Comparison of ENCODE assay signal across 10 cellular contexts in genomic region chr2:112139661-112140412, GRCh38. TPM values are rescaled to one million over a fixed set of nuclear protein-coding genes. Genes with fewer than 3 reads are reported as not detected.
DNase-seq lines count a peak whose midpoint lies in the region; ATAC-seq and TF ChIP-seq lines count a peak whose summit lies in the region.
"Not testable (repeated sequence)": the region's sequence is repeated elsewhere in the genome, so short reads cannot be mapped to it uniquely, and the experiment has no call there.
"Had no signal": no experiment of that assay in that cellular context is flagged by ENCODE, and none has a peak within 500 bp of the region (broad histone marks: within the 10 kb centered on the region; RNA-seq: fewer than 3 reads in every experiment).

No MANE protein-coding gene starts in this region.

- CTCF ChIA-PET in Panc1 (lab: Charles Lee) = not testable (repeated sequence)

- H3K4me2 ChIP-seq in fibroblast of lung (ENCODE audit: extremely low read depth, insufficient read depth, low read length) = peak overlapping the region; percentile 69

- H3K27me3 ChIP-seq in Panc1 (ENCODE audit: control insufficient read depth, insufficient read depth, low read length); brain microvascular endothelial cell (replicated peaks); fibroblast of lung (ENCODE audit: control insufficient read depth, insufficient read depth, low read length); upper lobe of left lung: not testable (repeated sequence)
- H3K27me3 ChIP-seq in iPS-15b (ENCODE audit: control insufficient read depth, insufficient read depth, low read length) (peaks cover 54% of the 10 kb centered on the region), gastrocnemius medialis (peaks cover 0 to 16% (median 0%) of the 10 kb centered on the region in 3 donors)

- not testable (repeated sequence) for H3K27ac Mint-ChIP-seq in CD14-positive monocyte, mesothelial cell of epicardium

- H3K4me1 ChIP-seq in Panc1 (ENCODE audit: control insufficient read depth, insufficient read depth, low read length); fibroblast of lung (ENCODE audit: control insufficient read depth, extremely low read depth, insufficient read depth, low read length); iPS-15b (ENCODE audit: control insufficient read depth, insufficient read depth, low read length); gastrocnemius medialis: not testable (repeated sequence)
- H3K4me1 ChIP-seq in upper lobe of left lung = peaks cover 0 to 21% (median 8%) of the 10 kb centered on the region in 4 donors

- BruUV-seq in Panc1 (replicated peaks; lab: Mats Ljungman, UMichigan) = not testable (repeated sequence)

- H3K36me3 Mint-ChIP-seq in CD14-positive monocyte = peaks cover 0 to 11% of the 10 kb centered on the region in 2 donors
- not testable (repeated sequence) for H3K36me3 Mint-ChIP-seq in mesothelial cell of epicardium

- TF ChIP-seq CTCF in CD14-positive monocyte (IDR thresholded peaks at IDR 0.05); Panc1 (IDR thresholded peaks at IDR 0.05); brain microvascular endothelial cell (IDR thresholded peaks at IDR 0.05; ENCODE audit: low read depth, low read length, missing control alignments); fibroblast of lung (conservative IDR thresholded peaks at IDR 0.05 in 1 of 2, IDR thresholded peaks at IDR 0.05 in 1 of 2; ENCODE audit: low read depth in 1 of 2, low read length in 2 of 2); mesothelial cell of epicardium (IDR thresholded peaks at IDR 0.05; ENCODE audit: unreplicated experiment); gastrocnemius medialis (IDR thresholded peaks at IDR 0.05 in 4 of 5, conservative IDR thresholded peaks at IDR 0.05 in 1 of 5); upper lobe of left lung (IDR thresholded peaks at IDR 0.05): not testable (repeated sequence)

- not testable (repeated sequence) for TF ChIP-seq POLR2A in gastrocnemius medialis (IDR thresholded peaks at IDR 0.05); upper lobe of left lung (IDR thresholded peaks at IDR 0.05)

- H3K4me1 Mint-ChIP-seq in CD14-positive monocyte (peaks cover 17% of the 10 kb centered on the region), mesothelial cell of epicardium (peaks cover 18% of the 10 kb centered on the region)

- POLR2A ChIA-PET in Panc1 (lab: Charles Lee) = not testable (repeated sequence)

- H3K9me3 Mint-ChIP-seq in CD14-positive monocyte = peaks cover 0 to 15% (median 7%) of the 10 kb centered on the region in 7 donors
- not testable (repeated sequence) for H3K9me3 Mint-ChIP-seq in mesothelial cell of epicardium

- not testable (repeated sequence) for H3K9me3 ChIP-seq in Panc1 (ENCODE audit: control insufficient read depth, insufficient read depth, low read depth, low read length); fibroblast of lung (ENCODE audit: control insufficient read depth, insufficient read depth, low read depth, low read length); iPS-15b (ENCODE audit: control insufficient read depth, insufficient read depth, low read length); gastrocnemius medialis; upper lobe of left lung

- WGBS in upper lobe of left lung, 2 donors = 5 to 10% methylated on average over 25 to 39 of the region's 49 CpGs

- DNase-seq in CD14-positive monocyte (ENCODE audit: low spot score) = peak; percentile 22
- DNase-seq in Panc1 (ENCODE audit: low read depth, low spot score); brain microvascular endothelial cell; fibroblast of lung (ENCODE audit: low read depth in 2 of 2); mesothelial cell of epicardium (ENCODE audit: low spot score in 2 of 2, unreplicated experiment in 2 of 2); gastrocnemius medialis; upper lobe of left lung: not testable (repeated sequence)

- not testable (repeated sequence) for ATAC-seq in Panc1; gastrocnemius medialis; upper lobe of left lung (ENCODE audit: low FRiP score in 2 of 2)

- intact Hi-C loops in CD14-positive monocyte (cut with micrococcal nuclease); Panc1 (cut with micrococcal nuclease; ENCODE audit: unreplicated experiment); gastrocnemius medialis (cut with DNase I; ENCODE audit: low total_unique reads): not testable (repeated sequence)

- not testable (repeated sequence) for H3K9ac ChIP-seq in fibroblast of lung (ENCODE audit: insufficient read depth, low read length); iPS-15b (ENCODE audit: low read depth, low read length)

- H3K4me3 ChIP-seq in Panc1 (ENCODE audit: low read depth in 2 of 2, low read length in 2 of 2) (peak overlapping the region; percentile 20 to 24), brain microvascular endothelial cell (ENCODE audit: low read depth, low read length) (peak overlapping the region; percentile 22), fibroblast of lung (replicated peaks in 1 of 4; ENCODE audit: control extremely low read depth in 1 of 4, insufficient read depth in 1 of 4, low read depth in 3 of 4, low read length in 4 of 4) (peak overlapping the region in 1 of 4 experiments; percentile 28), iPS-15b (ENCODE audit: low read depth, low read length) (peak overlapping the region; percentile 43), gastrocnemius medialis (peak overlapping the region; percentile 19 to 50 (median 34)), upper lobe of left lung (peak overlapping the region in 3 of 4 donors; percentile 29 to 39 (median 34))

- H3K79me2 ChIP-seq in fibroblast of lung (ENCODE audit: control insufficient read depth, insufficient read depth, low read length) = not testable (repeated sequence)

- not testable (repeated sequence) for H2AFZ ChIP-seq in fibroblast of lung (ENCODE audit: low read length)

- not testable (repeated sequence) for H4K20me1 ChIP-seq in fibroblast of lung (ENCODE audit: control insufficient read depth, extremely low read depth, insufficient read depth, low read length)

- H3K27me3 Mint-ChIP-seq in CD14-positive monocyte (ENCODE audit: low read depth in 3 of 3) (peaks cover 59 to 60% (median 59%) of the 10 kb centered on the region in 3 donors), mesothelial cell of epicardium (ENCODE audit: low read depth) (peaks cover 62% of the 10 kb centered on the region)

- not testable (repeated sequence) for TF ChIP-seq EP300 in upper lobe of left lung (IDR thresholded peaks at IDR 0.05)

- H3K27ac ChIP-seq in Panc1 (ENCODE audit: low read length); brain microvascular endothelial cell; fibroblast of lung (ENCODE audit: insufficient read depth, low read length): not testable (repeated sequence)
- H3K27ac ChIP-seq in gastrocnemius medialis (peak overlapping the region in 3 of 4 donors; percentile 37 to 71 (median 56)), upper lobe of left lung (peak overlapping the region in 1 of 4 donors; percentile 15)

- H3K36me3 ChIP-seq in Panc1 (ENCODE audit: control insufficient read depth, insufficient read depth, low read length); brain microvascular endothelial cell (replicated peaks); fibroblast of lung (ENCODE audit: control insufficient read depth, insufficient read depth, low read length); iPS-15b (ENCODE audit: control insufficient read depth, insufficient read depth, low read length); gastrocnemius medialis; upper lobe of left lung: not testable (repeated sequence)

- in situ Hi-C loops in Panc1 (cut with HindIII; ENCODE audit: low pct_unique_long_range_greater_than_20kb, low sequenced_read_pairs); brain microvascular endothelial cell (cut with HindIII; ENCODE audit: low pct_ligation_motif_present, low sequenced_read_pairs); gastrocnemius medialis (cut with MboI; ENCODE audit: low sequenced_read_pairs in 4 of 4): not testable (repeated sequence)

- H3K4me3 Mint-ChIP-seq in CD14-positive monocyte (peak overlapping the region in 1 of 2 donors; percentile 76), mesothelial cell of epicardium (peak overlapping the region; percentile 61)

RNA-seq across cellular contexts. Expression of gene FBLN7, which starts 1.7 kb away (rescaled TPM):
- polyA plus RNA-seq in CD14-positive monocyte (not detected), fibroblast of lung (4.6 and 5.1 TPM in 2 replicates)
- total RNA-seq in Panc1 (2021; ENCODE audit: unreplicated experiment) (0.95 TPM), fibroblast of lung (0.51 and 0.99 TPM in 2 replicates), mesothelial cell of epicardium (1.9 to 2.4 TPM (median 2.2 TPM) in 3 replicates), gastrocnemius medialis (1 to 10 TPM in 1 of 4 donors, under 1 TPM in 3; 0.41 to 3.3 (median 0.54) TPM), upper lobe of left lung (1 to 10 TPM in 5 of 6 donors, not detected in 1; 2.0 to 6.9 (median 4.0) TPM)
- 0.50 TPM for polyA plus RNA-seq in Panc1 (2012; ENCODE audit: insufficient read length)
- polyA plus RNA-seq in fibroblast of lung (2012) = 5.2 and 6.4 TPM in 2 replicates
- polyA minus RNA-seq in fibroblast of lung (ENCODE audit: low replicate concordance) = 5.2 and 9.2 TPM in 2 replicates
- total RNA-seq: SK-MEL-5 had no signal
- polyA plus RNA-seq: neural cell had no signal
